18 cellular contexts compared by ENCODE assay signal in the genomic region with DNA sequence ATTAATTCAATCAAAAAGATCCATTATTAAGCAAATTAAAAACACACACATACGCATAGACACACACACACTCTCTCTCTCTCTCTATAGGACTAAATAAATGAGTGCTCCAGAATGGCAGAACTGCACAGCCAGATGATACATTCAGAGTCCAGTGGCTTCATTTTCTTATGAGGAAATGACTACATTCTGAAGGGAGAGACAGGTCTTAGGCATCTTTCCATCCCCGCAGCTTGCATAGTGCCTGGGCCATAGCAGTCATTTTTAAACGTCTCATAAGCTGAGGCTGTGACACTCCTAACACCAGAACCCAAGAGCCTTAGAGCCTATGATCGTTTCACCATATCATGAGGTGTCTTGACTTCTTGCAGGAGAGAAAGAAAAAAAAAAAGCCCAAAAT.
"Had no signal": no experiment of that assay in that cellular context is flagged by ENCODE, and none has a peak within 500 bp of the region (broad histone marks: within the 10 kb centered on the region; RNA-seq: fewer than 3 reads in every experiment).

No MANE protein-coding gene starts in this region.

- H3K4me1 Mint-ChIP-seq: activated B cell treated with CpG ODN at 0.5 μM for 24 hours had no signal

- H3K36me3 ChIP-seq: adrenal gland, ovary, upper lobe of right lung had no signal

- H3K9me3 Mint-ChIP-seq: activated B cell treated with CpG ODN at 0.5 μM for 24 hours; activated CD4-positive, alpha-beta T cell treated with anti-CD3 and anti-CD28 coated beads, Interleukin-2, amount 10 ng/mL, durations not matched to agents 24 days and 14 days; effector memory CD8-positive, alpha-beta T cell; immature natural killer cell; natural killer cell treated with Interleukin-12 subunit alpha and Interleukin-12 subunit beta and Interleukin-15 and Interleukin-18, amount 100 ng/mL, for 72 hours; stimulated activated naive CD8-positive, alpha-beta T cell treated with anti-CD3 and anti-CD28 coated beads, Interleukin-15, Interleukin-2, amounts not matched to agents 100 ng/mL and 50 ng/mL, for 24 hours had no signal

- H3K4me3 ChIP-seq: adrenal gland, coronary artery, lower lobe of right lung, ovary, testis, upper lobe of right lung had no signal

- H3K27me3 ChIP-seq: adrenal gland, testis, upper lobe of right lung had no signal

- H3K27ac Mint-ChIP-seq: activated B cell treated with CpG ODN at 0.5 μM for 24 hours; activated CD4-positive, alpha-beta T cell treated with anti-CD3 and anti-CD28 coated beads, Interleukin-2, amount 10 ng/mL, durations not matched to agents 24 days and 14 days; immature natural killer cell; stimulated activated naive CD8-positive, alpha-beta T cell treated with anti-CD3 and anti-CD28 coated beads, Interleukin-15, Interleukin-2, amounts not matched to agents 100 ng/mL and 50 ng/mL, for 24 hours had no signal

- H3K27me3 Mint-ChIP-seq: activated B cell treated with CpG ODN at 0.5 μM for 24 hours; activated CD4-positive, alpha-beta T cell treated with anti-CD3 and anti-CD28 coated beads, Interleukin-2, amount 10 ng/mL, durations not matched to agents 24 days and 14 days; effector memory CD8-positive, alpha-beta T cell; natural killer cell treated with Interleukin-12 subunit alpha and Interleukin-12 subunit beta and Interleukin-15 and Interleukin-18, amount 100 ng/mL, for 72 hours; stimulated activated naive CD8-positive, alpha-beta T cell treated with anti-CD3 and anti-CD28 coated beads, Interleukin-15, Interleukin-2, amounts not matched to agents 100 ng/mL and 50 ng/mL, for 24 hours had no signal

- H3K9me3 ChIP-seq: adrenal gland, lower lobe of right lung, ovary, testis, upper lobe of right lung had no signal

- H3K4me3 Mint-ChIP-seq: activated B cell treated with CpG ODN at 0.5 μM for 24 hours; activated CD4-positive, alpha-beta T cell treated with anti-CD3 and anti-CD28 coated beads, Interleukin-2, amount 10 ng/mL, durations not matched to agents 24 days and 14 days; effector memory CD8-positive, alpha-beta T cell; immature natural killer cell; natural killer cell treated with Interleukin-12 subunit alpha and Interleukin-12 subunit beta and Interleukin-15 and Interleukin-18, amount 100 ng/mL, for 72 hours; stimulated activated naive CD8-positive, alpha-beta T cell treated with anti-CD3 and anti-CD28 coated beads, Interleukin-15, Interleukin-2, amounts not matched to agents 100 ng/mL and 50 ng/mL, for 24 hours had no signal

- H3K27ac ChIP-seq: coronary artery, lower lobe of right lung, upper lobe of right lung had no signal

- ATAC-seq: effector memory CD8-positive, alpha-beta T cell; left cardiac atrium; lower lobe of right lung; natural killer cell treated with Interleukin-12 subunit alpha and Interleukin-12 subunit beta and Interleukin-15 and Interleukin-18, amount 100 ng/mL, for 72 hours; upper lobe of right lung had no signal

- DNase-seq: activated B cell treated with CpG ODN at 0.5 μM for 24 hours; activated CD4-positive, alpha-beta T cell treated with anti-CD3 and anti-CD28 coated beads, Interleukin-2, amount 10 ng/mL, durations not matched to agents 24 days and 14 days; activated CD8-positive, alpha-beta memory T cell treated with anti-CD3 and anti-CD28 coated beads for 24 hours; activated naive CD4-positive, alpha-beta T cell treated with anti-CD3 and anti-CD28 coated beads, Interleukin-2, amount 50 U/mL, for 16 hours; adrenal gland; caudate nucleus; effector memory CD8-positive, alpha-beta T cell; immature natural killer cell; left cardiac atrium; lower lobe of right lung; ovary; stimulated activated CD4-positive, alpha-beta T cell treated with anti-CD3 and anti-CD28 coated beads, Interleukin-2, amount 100 ng/mL, for 48 hours; T-helper 1 cell; testis; upper lobe of right lung had no signal
